Comparison of ENCODE assay signal across 1 cellular context in genomic region chr20:47558699-47559098, GRCh38.
TF ChIP-seq lines count a peak whose summit lies in the region.

No MANE protein-coding gene starts in this region.

TF ChIP-seq in SK-N-SH, 30 proteins besides CTCF, POLR2A, EP300 and RAD21:
- TF ChIP-seq MXI1 (IDR thresholded peaks at IDR 0.05; ENCODE audit: low read depth, low read length) (no peak), TCF12 (IDR thresholded peaks at IDR 0.05) (peak; percentile 77), NFIC (IDR thresholded peaks at IDR 0.05; ENCODE audit: borderline replicate concordance) (peak; percentile 25; the same call in 1 of the 2 replicates)
- TF ChIP-seq, protein P1, sequence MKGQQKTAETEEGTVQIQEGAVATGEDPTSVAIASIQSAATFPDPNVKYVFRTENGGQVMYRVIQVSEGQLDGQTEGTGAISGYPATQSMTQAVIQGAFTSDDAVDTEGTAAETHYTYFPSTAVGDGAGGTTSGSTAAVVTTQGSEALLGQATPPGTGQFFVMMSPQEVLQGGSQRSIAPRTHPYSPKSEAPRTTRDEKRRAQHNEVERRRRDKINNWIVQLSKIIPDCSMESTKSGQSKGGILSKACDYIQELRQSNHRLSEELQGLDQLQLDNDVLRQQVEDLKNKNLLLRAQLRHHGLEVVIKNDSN (IDR thresholded peaks at IDR 0.05; ENCODE audit: borderline replicate concordance, low read depth): no peak
- TF ChIP-seq, protein P2, sequence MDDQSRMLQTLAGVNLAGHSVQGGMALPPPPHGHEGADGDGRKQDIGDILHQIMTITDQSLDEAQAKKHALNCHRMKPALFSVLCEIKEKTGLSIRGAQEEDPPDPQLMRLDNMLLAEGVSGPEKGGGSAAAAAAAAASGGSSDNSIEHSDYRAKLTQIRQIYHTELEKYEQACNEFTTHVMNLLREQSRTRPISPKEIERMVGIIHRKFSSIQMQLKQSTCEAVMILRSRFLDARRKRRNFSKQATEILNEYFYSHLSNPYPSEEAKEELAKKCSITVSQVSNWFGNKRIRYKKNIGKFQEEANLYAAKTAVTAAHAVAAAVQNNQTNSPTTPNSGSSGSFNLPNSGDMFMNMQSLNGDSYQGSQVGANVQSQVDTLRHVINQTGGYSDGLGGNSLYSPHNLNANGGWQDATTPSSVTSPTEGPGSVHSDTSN (IDR thresholded peaks at IDR 0.05): peak; percentile 25; the same call in 1 of the 2 replicates
